Comparison of ENCODE assay signal across 18 cellular contexts in the genomic region with DNA sequence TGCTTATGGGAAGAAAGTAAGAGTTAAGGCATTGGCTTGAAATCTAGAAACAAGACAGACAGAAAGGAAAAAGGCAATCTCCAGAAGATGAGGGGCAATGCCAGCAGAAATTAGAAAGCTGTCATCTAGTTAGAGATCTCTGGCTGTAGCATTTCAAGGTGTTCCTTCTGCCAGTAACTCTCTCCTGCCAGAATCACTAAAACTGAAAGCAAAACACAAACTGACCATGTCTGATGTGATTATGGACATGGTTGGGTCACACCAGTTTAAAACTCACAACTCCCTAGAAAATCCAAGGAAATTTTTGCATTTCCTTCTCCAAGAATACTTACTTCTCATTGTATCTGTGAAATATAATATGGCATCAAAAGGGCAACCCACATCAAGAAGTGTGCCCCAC.
A peak's percentile ranks its signal among the peaks of the same experiment; 100 is the strongest.
DNase-seq lines count a peak whose midpoint lies in the region; FAIRE-seq and TF ChIP-seq lines count a peak whose summit lies in the region.
"Had no signal": no experiment of that assay in that cellular context is flagged by ENCODE, and none has a peak within 500 bp of the region (broad histone marks: within the 10 kb centered on the region; RNA-seq: fewer than 3 reads in every experiment).

No MANE protein-coding gene starts in this region.

- peak; percentile 78 for FAIRE-seq in GM19239 (lab: Jason Lieb, UNC)
- FAIRE-seq: HTR-8/SVneo had no signal

- no peak overlapping the region for H3K9ac ChIP-seq in skeletal muscle satellite cell (ENCODE audit: low read depth, low read length)
- H3K9ac ChIP-seq: BLaER1 treated with 17β-estradiol and CSF1 and Interleukin-3, amounts not matched to agents 10 nM and 100 nM had no signal

- TF ChIP-seq CTCF in GM20000 (IDR thresholded peaks at IDR 0.05; ENCODE audit: extremely low read depth, missing control alignments), result no peak

- H3K27me3 ChIP-seq in layer of hippocampus (ENCODE audit: control insufficient read depth, insufficient read depth, low read length) (no peaks in the 10 kb centered on the region), skeletal muscle satellite cell (ENCODE audit: control insufficient read depth, insufficient read depth, low read length) (no peaks in the 10 kb centered on the region)
- H3K27me3 ChIP-seq: BLaER1 treated with 17β-estradiol and CSF1 and Interleukin-3, amounts not matched to agents 10 nM and 100 nM had no signal

- H3K27ac ChIP-seq in angular gyrus (ENCODE audit: low read depth, low read length) (peak overlapping the region; percentile 80), layer of hippocampus (ENCODE audit: low read depth, low read length) (peak overlapping the region; percentile 56)
- H3K27ac ChIP-seq: BLaER1 treated with 17β-estradiol and CSF1 and Interleukin-3, amounts not matched to agents 10 nM and 100 nM; SK-N-MC had no signal

- no peak overlapping the region for H3K4me3 ChIP-seq in skeletal muscle satellite cell (ENCODE audit: low read length)
- H3K4me3 ChIP-seq: BLaER1 treated with 17β-estradiol and CSF1 and Interleukin-3, amounts not matched to agents 10 nM and 100 nM; SK-N-MC had no signal

- H3K4me2 ChIP-seq in skeletal muscle satellite cell (ENCODE audit: low read length), result peak overlapping the region; percentile 37

- no peaks in the 10 kb centered on the region for H3K9me3 ChIP-seq in skeletal muscle satellite cell (replicated peaks; ENCODE audit: low read length)
- H3K9me3 ChIP-seq: BLaER1 treated with 17β-estradiol and CSF1 and Interleukin-3, amounts not matched to agents 10 nM and 100 nM had no signal

- peaks cover 29% of the 10 kb centered on the region for H3K4me1 ChIP-seq in skeletal muscle satellite cell (ENCODE audit: control insufficient read depth, insufficient read depth, low read length)

- no peaks in the 10 kb centered on the region for H3K36me3 ChIP-seq in skeletal muscle satellite cell (ENCODE audit: insufficient read depth, low read length)
- H3K36me3 ChIP-seq: BLaER1 treated with 17β-estradiol and CSF1 and Interleukin-3, amounts not matched to agents 10 nM and 100 nM had no signal

- no peak for DNase-seq in GM19239 (ENCODE audit: insufficient read length, low spot score)
- DNase-seq in GM20000 (ENCODE audit: low spot score), result no peak
- DNase-seq in dermis blood vessel endothelial cell, result no peak
- no peak for DNase-seq in RKO (ENCODE audit: low spot score)
- no peak for DNase-seq in NCI-H2081 (lab: John Stamatoyannopoulos, UW)
- DNase-seq: CD8-positive, alpha-beta T cell; DMS79; GOT3; NCI-H1436; NCI-H1930; NCI-H345; NCI-H524 treated with DMSO at 0.1 percent for 48 hours had no signal
